8 cellular contexts compared by ENCODE assay signal in genomic region chr17:38584350-38584925, GRCh38. TPM values are rescaled to one million over a fixed set of nuclear protein-coding genes. Genes with fewer than 3 reads are reported as not detected.
DNase-seq lines count a peak whose midpoint lies in the region; ATAC-seq, FAIRE-seq and TF ChIP-seq lines count a peak whose summit lies in the region.

No MANE protein-coding gene starts in this region.

- peak; percentile 95 for TF ChIP-seq CTCF in Loucy (conservative IDR thresholded peaks at IDR 0.05; ENCODE audit: low read length)

- H3K36me3 ChIP-seq in Loucy (ENCODE audit: insufficient read depth, low read length) (no peaks in the 10 kb centered on the region), small intestine (ENCODE audit: control insufficient read depth in 2 of 2, insufficient read depth in 2 of 2, low read length in 2 of 2) (no peaks in the 10 kb centered on the region)

- peaks cover 34% of the 10 kb centered on the region for H3K4me1 ChIP-seq in Loucy (ENCODE audit: insufficient read depth, low read length, poor library complexity, severe bottlenecking)
- H3K4me1 ChIP-seq in small intestine (ENCODE audit: control insufficient read depth in 2 of 2, insufficient read depth in 1 of 2, low read depth in 1 of 2, low read length in 1 of 2) = no peaks in the 10 kb centered on the region

- no peaks in the 10 kb centered on the region for H3F3A ChIP-seq in Loucy (ENCODE audit: low read depth)

- H3K4me2 ChIP-seq in Loucy (ENCODE audit: low read depth, low read length, poor library complexity, severe bottlenecking) = peak overlapping the region; percentile 55

- H4K20me1 ChIP-seq in Loucy (ENCODE audit: insufficient read depth, low read length, poor library complexity, severe bottlenecking) = no peaks in the 10 kb centered on the region

- DNase-seq in ELF-1 (ENCODE audit: low read depth, low spot score) (peak; percentile 79), T-cell (peak in 33 of 34 experiments; percentile 21 to 63 (median 42)), anterior cingulate cortex (lab: John Stamatoyannopoulos, UW) (peak in 41 of 58 donors; percentile 16 to 68 (median 39)), hepatic stellate cell (ENCODE audit: low spot score) (peak; percentile 88), small intestine (peak; percentile 55)

- H3K27me3 Mint-ChIP-seq in T-cell = peaks cover 55 to 83% of the 10 kb centered on the region in 2 donors

- H3K27ac Mint-ChIP-seq in T-cell = peak overlapping the region in 1 of 2 donors; percentile 25

- FAIRE-seq in small intestine (lab: Jason Lieb, UNC) = no peak

- WGBS in small intestine, 3 donors = 6 to 10% (median 9%) methylated on average over 19 of the region's 19 CpGs

- H3K36me3 Mint-ChIP-seq in T-cell = no peaks in the 10 kb centered on the region

- H3K4me3 ChIP-seq in Loucy (ENCODE audit: low read length, poor library complexity, severe bottlenecking) (peak overlapping the region; percentile 13), small intestine (ENCODE audit: low read depth in 1 of 2, low read length in 2 of 2) (no peak overlapping the region)

- no peaks in the 10 kb centered on the region for H3K9me2 ChIP-seq in Loucy (replicated peaks; ENCODE audit: low read depth, low read length)

- no peaks in the 10 kb centered on the region for H3K9me3 Mint-ChIP-seq in T-cell

- H3K27ac ChIP-seq in small intestine (ENCODE audit: low read depth in 1 of 2, low read length in 1 of 2) = no peak overlapping the region

- ATAC-seq in T-cell (replicated peaks in 1 of 4) (peak; percentile 69 to 90 (median 78)), HG02973 (IDR thresholded peaks at IDR 0.05; ENCODE audit: unreplicated experiment) (no peak), GM21576 (IDR thresholded peaks at IDR 0.05; ENCODE audit: unreplicated experiment) (no peak)

- H3K4me1 Mint-ChIP-seq in T-cell = peaks cover 6 to 13% (median 9%) of the 10 kb centered on the region in 3 donors

- CTCF ChIA-PET in T-cell (lab: Charles Lee) = interaction anchor here (0.7 to 2.6 kb wide), 3 partner anchors 20 to 26 kb away, joined by 3 to 23 read pairs (median 4); no protein-coding TSS in a partner anchor

- H3K79me2 ChIP-seq in Loucy (ENCODE audit: insufficient read depth, low read length) = no peaks in the 10 kb centered on the region

- H3K4me3 Mint-ChIP-seq in T-cell = peak overlapping the region in 1 of 3 donors; percentile 22

- peak overlapping the region; percentile 37 for H3K9ac ChIP-seq in Loucy (ENCODE audit: low read depth, low read length, poor library complexity, severe bottlenecking)

- H3K9me3 ChIP-seq in Loucy (ENCODE audit: insufficient read depth, low read depth, low read length) (no peaks in the 10 kb centered on the region), small intestine (ENCODE audit: control insufficient read depth, low read depth) (no peaks in the 10 kb centered on the region)

- no peaks in the 10 kb centered on the region for H3K27me3 ChIP-seq in Loucy (ENCODE audit: insufficient read depth, low read length, poor library complexity, severe bottlenecking)
- peaks cover 0 to 21% of the 10 kb centered on the region in 2 donors for H3K27me3 ChIP-seq in small intestine (ENCODE audit: control insufficient read depth in 2 of 2, insufficient read depth in 2 of 2, low read length in 2 of 2)

- POLR2A ChIA-PET in T-cell (lab: Charles Lee) = no interaction called here

- peak overlapping the region; percentile 74 for H2AFZ ChIP-seq in Loucy (ENCODE audit: low read length)

RNA-seq across cellular contexts. Expression of gene SRCIN1, which starts 21.3 kb away (rescaled TPM):
- total RNA-seq in T-cell = under 1 TPM in 4 of 5 donors, not detected in 1; 0.13 to 0.85 (median 0.28) TPM
- 1 to 10 TPM in 1 of 3 donors, under 1 TPM in 2; 0.45 to 1.4 (median 0.54) TPM for polyA plus RNA-seq in small intestine

Comparison
In these comparisons a context has a peak if more than half of its experiments do, and no peak if none do; other contexts are left out.
1. ATAC-seq: peak in T-cell (4 of 4); none in HG02973 (single experiment) and GM21576 (single experiment).
2. Peak in every context shown above with its lines, with median percentiles within 50 percentile points of each other: DNase-seq.